Comparison of ENCODE assay signal across 12 cellular contexts in genomic region chr10:63738410-63738809, GRCh38.
DNase-seq lines count a peak whose midpoint lies in the region; ATAC-seq and TF ChIP-seq lines count a peak whose summit lies in the region.
"Had no signal": no experiment of that assay in that cellular context is flagged by ENCODE, and none has a peak within 500 bp of the region (broad histone marks: within the 10 kb centered on the region; RNA-seq: fewer than 3 reads in every experiment).

No MANE protein-coding gene starts in this region.

- no TSS peak for BruUV-seq in PC-3 (replicated peaks; lab: Mats Ljungman, UMichigan)

- H3K9me3 ChIP-seq in PC-3 (ENCODE audit: low read length) (no peaks in the 10 kb centered on the region), mucosa of descending colon (no peaks in the 10 kb centered on the region), spleen (no peaks in the 10 kb centered on the region)
- H3K9me3 ChIP-seq: gastroesophageal sphincter, right atrium auricular region had no signal

- TF ChIP-seq CTCF in PC-3 (conservative IDR thresholded peaks at IDR 0.05; ENCODE audit: low read depth, low read length), result no peak
- TF ChIP-seq CTCF in epithelial cell of esophagus (IDR thresholded peaks at IDR 0.05; ENCODE audit: insufficient read depth, low read depth, low read length, missing control alignments), result no peak
- no peak for TF ChIP-seq CTCF in mucosa of descending colon (IDR thresholded peaks at IDR 0.05)
- TF ChIP-seq CTCF in spleen (IDR thresholded peaks at IDR 0.05 in 8 of 11, conservative IDR thresholded peaks at IDR 0.05 in 3 of 11), result no peak

- H3K9ac ChIP-seq in PC-3 (ENCODE audit: low read length), result no peak overlapping the region

- H3F3A ChIP-seq in PC-3 (ENCODE audit: low read length, unreplicated experiment), result no peaks in the 10 kb centered on the region

- POLR2A ChIA-PET in PC-3 (lab: Charles Lee; ENCODE audit: unreplicated experiment), result no interaction called here

- TF ChIP-seq POLR2A in spleen (IDR thresholded peaks at IDR 0.05), result no peak

- no peaks in the 10 kb centered on the region for H4K20me1 ChIP-seq in PC-3 (ENCODE audit: low read length)

- H3K27ac ChIP-seq in PC-3 (ENCODE audit: low read length) (no peak overlapping the region), spleen (no peak overlapping the region)
- H3K27ac ChIP-seq: gastroesophageal sphincter, right atrium auricular region had no signal

- DNase-seq in EL, result peak; percentile 84
- peak; percentile 42 for DNase-seq in PC-3
- peak; percentile 11 for DNase-seq in epithelial cell of esophagus (ENCODE audit: low read depth)
- no peak for DNase-seq in mucosa of descending colon
- no peak for DNase-seq in stimulated activated CD4-positive, alpha-beta T cell treated with anti-CD3 and anti-CD28 coated beads, Interleukin-4, amount 100 ng/mL, for 24 hours
- no peak for DNase-seq in spleen

- H3K27me3 ChIP-seq in PC-3 (ENCODE audit: low read length), result no peaks in the 10 kb centered on the region
- peaks cover 0 to 12% (median 0%) of the 10 kb centered on the region in 7 donors for H3K27me3 ChIP-seq in spleen (replicated peaks in 1 of 7)
- H3K27me3 ChIP-seq: gastroesophageal sphincter, right atrium auricular region had no signal

- H3K79me2 ChIP-seq in PC-3 (ENCODE audit: low read length), result no peaks in the 10 kb centered on the region

- CTCF ChIA-PET in PC-3 (lab: Charles Lee), result no interaction called here

- H3K4me2 ChIP-seq in PC-3 (ENCODE audit: low read length), result no peak overlapping the region

- ATAC-seq in PC-3 (peak; percentile 58), mucosa of descending colon (peak; percentile 69), GM21717 (IDR thresholded peaks at IDR 0.05; ENCODE audit: unreplicated experiment) (no peak), GM18868 (IDR thresholded peaks at IDR 0.05; ENCODE audit: unreplicated experiment) (no peak)
- ATAC-seq: gastroesophageal sphincter, Right ventricle myocardium inferior had no signal

- H3K4me1 ChIP-seq in PC-3 (ENCODE audit: insufficient read depth, low read length) (peaks cover 6% of the 10 kb centered on the region; the same call in 1 of the 2 replicates), mucosa of descending colon (ENCODE audit: low read depth) (no peaks in the 10 kb centered on the region), spleen (no peaks in the 10 kb centered on the region)
- H3K4me1 ChIP-seq: gastroesophageal sphincter had no signal

- H3K36me3 ChIP-seq in PC-3 (ENCODE audit: low read depth, low read length) (no peaks in the 10 kb centered on the region), mucosa of descending colon (ENCODE audit: low read depth) (no peaks in the 10 kb centered on the region), spleen (no peaks in the 10 kb centered on the region)
- H3K36me3 ChIP-seq: gastroesophageal sphincter, right atrium auricular region had no signal

- WGBS in spleen, 5 donors, result 84 to 96% (median 93%) methylated on average over 2 of the region's 2 CpGs

- no peak overlapping the region for H2AFZ ChIP-seq in PC-3 (ENCODE audit: low read length)

- no peak overlapping the region for H3K4me3 ChIP-seq in PC-3 (ENCODE audit: low read length)
- H3K4me3 ChIP-seq in epithelial cell of esophagus (ENCODE audit: low read length), result no peak overlapping the region
- H3K4me3 ChIP-seq in mucosa of descending colon, result no peak overlapping the region
- H3K4me3 ChIP-seq in spleen, result no peak overlapping the region
- H3K4me3 ChIP-seq: gastroesophageal sphincter, lung, right atrium auricular region had no signal

- H3K9me2 ChIP-seq in PC-3 (replicated peaks; ENCODE audit: low read length), result no peaks in the 10 kb centered on the region

- intact Hi-C loops in PC-3 (cut with micrococcal nuclease) (no loop called here), mucosa of descending colon (cut with DNase I, micrococcal nuclease) (no loop called here), spleen (cut with DNase I; ENCODE audit: low total_unique reads) (no loop called here)

Comparison
In these comparisons a context has a peak if more than half of its experiments do, and no peak if none do; other contexts are left out.
1. DNase-seq: peak in EL (single experiment), PC-3 (single experiment) and epithelial cell of esophagus (single experiment); none in mucosa of descending colon (0 of 3), stimulated activated CD4-positive, alpha-beta T cell treated with anti-CD3 and anti-CD28 coated beads, Interleukin-4, amount 100 ng/mL, for 24 hours (single experiment) and spleen (single experiment).
2. ATAC-seq: peak in PC-3 (single experiment) and mucosa of descending colon (single experiment); none in GM21717 (single experiment) and GM18868 (single experiment).